Comparison of ENCODE assay signal across 38 cellular contexts in genomic region chr5:135163964-135164363, GRCh38.
"Had no signal": no experiment of that assay in that cellular context is flagged by ENCODE, and none has a peak within 500 bp of the region (broad histone marks: within the 10 kb centered on the region; RNA-seq: fewer than 3 reads in every experiment).

No MANE protein-coding gene starts in this region.

- H3K36me3 Mint-ChIP-seq: activated naive CD4-positive, alpha-beta T cell treated with anti-CD3 and anti-CD28 coated beads, Interleukin-2, amount 10 ng/mL, durations not matched to agents 7 days and 5 days; activated naive CD8-positive, alpha-beta T cell treated with anti-CD3 and anti-CD28 coated beads for 36 hours; activated naive CD8-positive, alpha-beta T cell treated with anti-CD3 and anti-CD28 coated beads, Interleukin-2, amount 10 ng/mL, durations not matched to agents 7 days and 5 days; brain had no signal

- H3K36me3 ChIP-seq: adrenal gland, ascending aorta, brain microvascular endothelial cell, breast epithelium, cardiac muscle cell had no signal

- H3K27ac ChIP-seq: adrenal gland, ascending aorta, body of pancreas, brain microvascular endothelial cell, breast epithelium, cardiac muscle cell had no signal

- ATAC-seq: activated naive CD4-positive, alpha-beta T cell treated with anti-CD3 and anti-CD28 coated beads, Interleukin-2, amount 50 U/mL, for 72 hours; activated naive CD8-positive, alpha-beta T cell treated with anti-CD3 and anti-CD28 coated beads, Interleukin-2, amount 50 U/mL, for 24 hours; activated T-cell treated with anti-CD3 and anti-CD28 coated beads, Interleukin-2, amount 50 U/mL, for 4 hours; activated T-cell treated with anti-CD3 and anti-CD28 coated beads, Interleukin-2, amount 50 U/mL, for 72 hours; activated T-helper 17 cell treated with anti-CD3 and anti-CD28 coated beads, Interleukin-2, amount 50 U/mL, for 72 hours; body of pancreas had no signal

- H3K27me3 ChIP-seq: ascending aorta, body of pancreas had no signal

- H3K27ac Mint-ChIP-seq: activated naive CD4-positive, alpha-beta T cell treated with anti-CD3 and anti-CD28 coated beads for 36 hours; activated naive CD4-positive, alpha-beta T cell treated with anti-CD3 and anti-CD28 coated beads, Interleukin-2, amount 10 ng/mL, durations not matched to agents 7 days and 5 days; activated naive CD4-positive, alpha-beta T cell treated with anti-CD3 and anti-CD28 coated beads, Interleukin-2, amount 50 U/mL, for 24 hours; activated naive CD8-positive, alpha-beta T cell; activated naive CD8-positive, alpha-beta T cell treated with anti-CD3 and anti-CD28 coated beads for 36 hours; activated naive CD8-positive, alpha-beta T cell treated with anti-CD3 and anti-CD28 coated beads, Interleukin-2, amount 10 ng/mL, durations not matched to agents 7 days and 5 days; activated naive CD8-positive, alpha-beta T cell treated with anti-CD3 and anti-CD28 coated beads, Interleukin-2, amount 50 U/mL, for 24 hours; activated T-cell treated with anti-CD3 and anti-CD28 coated beads, Interleukin-2, amount 50 U/mL, for 72 hours; activated T-helper 1 cell treated with anti-CD3 and anti-CD28 coated beads, Interleukin-12 subunit alpha, Interleukin-12 subunit beta, Interleukin-2, Interleukin-4 antibody, amounts not matched to agents 30 ng/mL and 10 ng/mL and 1 ng/mL, durations not matched to agents 14 hours and 24 hours and 36 hours; activated T-helper 17 cell treated with anti-CD3 and anti-CD28 coated beads, Interleukin-2, amount 50 U/mL, for 72 hours; activated T-helper 2 cell treated with anti-CD3 and anti-CD28 coated beads, Interferon-gamma antibody, Interleukin-2, Interleukin-4, amounts not matched to agents 10 μg/mL and 5 μg/mL and 100 μg/mL, durations not matched to agents 14 hours and 24 hours and 36 hours; brain had no signal

- H3K4me3 ChIP-seq: adrenal gland, ascending aorta, body of pancreas, breast epithelium, cardiac muscle cell had no signal

- H3K4me1 ChIP-seq: adrenal gland, ascending aorta, body of pancreas, breast epithelium had no signal

- DNase-seq: activated effector memory CD4-positive, alpha-beta T cell treated with anti-CD3 and anti-CD28 coated beads, Interleukin-2, amount 50 U/mL, for 16 hours; activated effector memory CD4-positive, alpha-beta T cell treated with Interleukin-2 at 50 U/mL for 16 hours; activated gamma-delta T cell; activated gamma-delta T cell treated with Interleukin-2 at 50 U/mL for 16 hours; activated naive CD4-positive, alpha-beta T cell; activated naive CD4-positive, alpha-beta T cell treated with anti-CD3 and anti-CD28 coated beads for 36 hours; activated naive CD4-positive, alpha-beta T cell treated with anti-CD3 and anti-CD28 coated beads, Interleukin-2, amount 10 ng/mL, durations not matched to agents 7 days and 5 days; activated naive CD4-positive, alpha-beta T cell treated with anti-CD3 and anti-CD28 coated beads, Interleukin-2, amount 50 U/mL, for 16 hours; activated naive CD4-positive, alpha-beta T cell treated with Interleukin-2 at 50 U/mL for 16 hours; activated naive CD8-positive, alpha-beta T cell treated with anti-CD3 and anti-CD28 coated beads for 36 hours; activated naive CD8-positive, alpha-beta T cell treated with anti-CD3 and anti-CD28 coated beads, Interleukin-2, amount 10 ng/mL, durations not matched to agents 7 days and 5 days; activated naive CD8-positive, alpha-beta T cell treated with anti-CD3 and anti-CD28 coated beads, Interleukin-2, amount 50 U/mL, for 24 hours; activated T-cell treated with anti-CD3 and anti-CD28 coated beads, Interleukin-2, amount 50 U/mL, for 4 hours; activated T-cell treated with anti-CD3 and anti-CD28 coated beads, Interleukin-2, amount 50 U/mL, for 48 hours; activated T-cell treated with anti-CD3 and anti-CD28 coated beads, Interleukin-2, amount 50 U/mL, for 72 hours; adrenal gland; amniotic stem cell; amygdala; anterior cingulate cortex; aorta; body of pancreas; brain microvascular endothelial cell; caudate nucleus; central memory CD4-positive, alpha-beta T cell; cerebellar nuclear complex had no signal

- H3K4me3 Mint-ChIP-seq: activated naive CD4-positive, alpha-beta T cell treated with anti-CD3 and anti-CD28 coated beads for 36 hours; activated naive CD4-positive, alpha-beta T cell treated with anti-CD3 and anti-CD28 coated beads, Interleukin-2, amount 10 ng/mL, durations not matched to agents 7 days and 5 days; activated naive CD4-positive, alpha-beta T cell treated with anti-CD3 and anti-CD28 coated beads, Interleukin-2, amount 50 U/mL, for 24 hours; activated naive CD8-positive, alpha-beta T cell; activated naive CD8-positive, alpha-beta T cell treated with anti-CD3 and anti-CD28 coated beads for 36 hours; activated naive CD8-positive, alpha-beta T cell treated with anti-CD3 and anti-CD28 coated beads, Interleukin-2, amount 10 ng/mL, durations not matched to agents 7 days and 5 days; activated naive CD8-positive, alpha-beta T cell treated with anti-CD3 and anti-CD28 coated beads, Interleukin-2, amount 50 U/mL, for 24 hours; activated T-cell treated with anti-CD3 and anti-CD28 coated beads, Interleukin-2, amount 50 U/mL, for 4 hours; activated T-cell treated with anti-CD3 and anti-CD28 coated beads, Interleukin-2, amount 50 U/mL, for 72 hours; activated T-helper 1 cell treated with anti-CD3 and anti-CD28 coated beads, Interleukin-12 subunit alpha, Interleukin-12 subunit beta, Interleukin-2, Interleukin-4 antibody, amounts not matched to agents 30 ng/mL and 10 ng/mL and 1 ng/mL, durations not matched to agents 14 hours and 24 hours and 36 hours; activated T-helper 17 cell treated with anti-CD3 and anti-CD28 coated beads, Interleukin-2, amount 50 U/mL, for 72 hours; brain; central memory CD8-positive, alpha-beta T cell had no signal

- FAIRE-seq: astrocyte, bronchial epithelial cell had no signal

- H3K4me1 Mint-ChIP-seq: activated naive CD4-positive, alpha-beta T cell treated with anti-CD3 and anti-CD28 coated beads, Interleukin-2, amount 10 ng/mL, durations not matched to agents 7 days and 5 days; activated naive CD4-positive, alpha-beta T cell treated with anti-CD3 and anti-CD28 coated beads, Interleukin-2, amount 50 U/mL, for 24 hours; activated naive CD8-positive, alpha-beta T cell treated with anti-CD3 and anti-CD28 coated beads for 36 hours; activated naive CD8-positive, alpha-beta T cell treated with anti-CD3 and anti-CD28 coated beads, Interleukin-2, amount 10 ng/mL, durations not matched to agents 7 days and 5 days; activated naive CD8-positive, alpha-beta T cell treated with anti-CD3 and anti-CD28 coated beads, Interleukin-2, amount 50 U/mL, for 24 hours; activated T-helper 17 cell treated with anti-CD3 and anti-CD28 coated beads, Interleukin-2, amount 50 U/mL, for 72 hours; brain; central memory CD8-positive, alpha-beta T cell had no signal
